22 cellular contexts compared by ENCODE assay signal in the genomic region with DNA sequence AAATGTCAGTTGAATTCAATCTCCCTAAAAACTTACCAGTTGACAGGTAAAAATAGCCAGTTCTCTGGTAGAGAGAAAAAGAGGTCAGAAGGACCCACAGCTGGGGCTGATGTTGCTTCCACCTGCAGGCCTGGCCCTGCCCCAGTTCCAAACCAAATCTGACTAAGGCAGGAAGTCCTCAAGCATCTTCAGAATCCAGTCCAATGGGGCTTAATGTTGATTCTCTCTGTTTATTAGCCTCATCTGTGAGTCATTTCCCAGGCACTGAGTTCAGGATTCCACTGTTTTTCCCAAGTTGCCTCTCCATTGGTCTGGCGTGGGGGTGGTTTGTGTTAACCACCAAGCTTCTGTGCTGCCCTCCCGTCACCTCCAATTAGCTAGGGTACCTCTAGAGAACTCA.
DNase-seq lines count a peak whose midpoint lies in the region; ATAC-seq lines count a peak whose summit lies in the region.
"Had no signal": no experiment of that assay in that cellular context is flagged by ENCODE, and none has a peak within 500 bp of the region (broad histone marks: within the 10 kb centered on the region; RNA-seq: fewer than 3 reads in every experiment).

No MANE protein-coding gene starts in this region.

- ATAC-seq in GM21737 (IDR thresholded peaks at IDR 0.05; ENCODE audit: unreplicated experiment) = no peak
- ATAC-seq: effector memory CD8-positive, alpha-beta T cell; naive thymus-derived CD8-positive, alpha-beta T cell; stimulated activated naive B cell treated with anti-CD40 and anti-IgM and Interleukin-4, amounts not matched to agents 10 μg/mL and 1 μg/mL and 100 μg/mL, for 72 hours had no signal

- DNase-seq in DMS53 (lab: John Stamatoyannopoulos, UW) = peak; percentile 93
- DNase-seq in HS-5 (ENCODE audit: low read depth) = peak; percentile 11
- peak; percentile 17 for DNase-seq in SW480 (ENCODE audit: low spot score)
- peak; percentile 0 for DNase-seq in iris pigment epithelial cell (ENCODE audit: low read depth)
- DNase-seq in NCI-H1694 treated with DMSO at 0.1 percent for 48 hours (lab: John Stamatoyannopoulos, UW) = no peak
- DNase-seq in Ammon's horn (ENCODE audit: low spot score) = no peak
- DNase-seq: activated CD4-positive, alpha-beta T cell treated with anti-CD3 and anti-CD28 coated beads, Interleukin-2, amount 10 ng/mL, durations not matched to agents 7 days and 5 days; activated CD8-positive, alpha-beta memory T cell treated with anti-CD3 and anti-CD28 coated beads, Interleukin-2, amount 50 U/mL, for 4 hours; activated effector memory CD4-positive, alpha-beta T cell treated with anti-CD3 and anti-CD28 coated beads, Interleukin-2, amount 50 U/mL, for 16 hours; COR-L47; effector memory CD8-positive, alpha-beta T cell; kidney glomerular epithelial cell; mesendoderm; naive thymus-derived CD8-positive, alpha-beta T cell; NCI-H1436; NCI-H446 treated with DMSO at 0.1 percent for 48 hours; ovary; SIG-M5; sigmoid colon; stimulated activated naive B cell treated with anti-CD40 and anti-IgM and Interleukin-4, amounts not matched to agents 10 μg/mL and 1 μg/mL and 100 μg/mL, for 72 hours; T-helper 1 cell had no signal

Comparison
In these comparisons a context has a peak if more than half of its experiments do, and no peak if none do; other contexts are left out.
1. DNase-seq: peak in DMS53 (single experiment), HS-5 (single experiment), SW480 (single experiment) and iris pigment epithelial cell (single experiment); none in NCI-H1694 treated with DMSO at 0.1 percent for 48 hours (single experiment) and Ammon's horn (single experiment).